ENCODE assay signal across 8 cellular contexts in genomic region chr1:93908394-93909145, GRCh38. TPM values are rescaled to one million over a fixed set of nuclear protein-coding genes. Genes with fewer than 3 reads are reported as not detected.
DNase-seq lines count a peak whose midpoint lies in the region; TF ChIP-seq lines count a peak whose summit lies in the region.

No MANE protein-coding gene starts in this region.

- 0 out of 2 replicates have a peak, but pooled peaks cover 5% of the 10 kb centered on the region for H4K20me1 ChIP-seq in GM23248 (ENCODE audit: insufficient read depth)

- no peak for TF ChIP-seq CTCF in GM12864 (IDR thresholded peaks at IDR 0.05; ENCODE audit: low read depth, low read length, missing control alignments)

- peak overlapping the region; percentile 87 for H3K4me3 Mint-ChIP-seq in activated CD4-positive, alpha-beta T cell treated with anti-CD3 and anti-CD28 coated beads, Interleukin-2, amount 10 ng/mL, durations not matched to agents 24 days and 14 days

- in situ Hi-C loops in GM23248 (cut with MboI) = no loop called here

- intact Hi-C loops in activated CD4-positive, alpha-beta T cell treated with anti-CD3 and anti-CD28 coated beads, Interleukin-2, amount 10 ng/mL, durations not matched to agents 24 days and 14 days (cut with micrococcal nuclease) = loop anchor here (1.0 to 10.0 kb wide), 4 partner anchors 29 to 1076 kb away; partner anchors contain the start of genes ABCD3, DNTTIP2 and RPL5

- peaks cover 53% of the 10 kb centered on the region for H3K79me2 ChIP-seq in GM23248 (ENCODE audit: insufficient read depth)

- no peaks in the 10 kb centered on the region for H3K9me3 ChIP-seq in GM23248 (ENCODE audit: low read depth)
- H3K9me3 ChIP-seq in KOPT-K1 (ENCODE audit: insufficient read depth, low read length, poor library complexity, severe bottlenecking) = peaks cover 6% of the 10 kb centered on the region
- H3K9me3 ChIP-seq in mononuclear cell (ENCODE audit: low read depth, low read length) = no peaks in the 10 kb centered on the region

- peak overlapping the region; percentile 93 for H3K27ac Mint-ChIP-seq in activated CD4-positive, alpha-beta T cell treated with anti-CD3 and anti-CD28 coated beads, Interleukin-2, amount 10 ng/mL, durations not matched to agents 24 days and 14 days

- H3K36me3 ChIP-seq in GM23248 (ENCODE audit: low read depth) = no peaks in the 10 kb centered on the region
- H3K36me3 ChIP-seq in KOPT-K1 (ENCODE audit: insufficient read depth, low read length) = no peaks in the 10 kb centered on the region

- peak overlapping the region; percentile 44 for H2AFZ ChIP-seq in GM23248

- no peak for DNase-seq in GM12864 (ENCODE audit: low read depth)
- peak; percentile 60 for DNase-seq in GM23248
- peak; percentile 86 for DNase-seq in activated CD4-positive, alpha-beta T cell treated with anti-CD3 and anti-CD28 coated beads, Interleukin-2, amount 10 ng/mL, durations not matched to agents 24 days and 14 days
- DNase-seq in effector CD8-positive, alpha-beta T cell (lab: John Stamatoyannopoulos, UW) = peak; percentile 26
- DNase-seq in stimulated activated CD8-positive, alpha-beta memory T cell treated with anti-CD3 and anti-CD28 coated beads, Interleukin-4, amount 100 ng/mL, for 1 hour (ENCODE audit: low read depth in 2 of 2, low spot score in 1 of 2) = peak; percentile 19 to 26
- no peak for DNase-seq in cortex of kidney (lab: John Stamatoyannopoulos, UW)

- H3F3A ChIP-seq in GM23248 (ENCODE audit: insufficient read depth) = peaks cover 32% of the 10 kb centered on the region

- peak overlapping the region; percentile 88 for H3K4me2 ChIP-seq in GM23248 (ENCODE audit: unreplicated experiment)

- no peaks in the 10 kb centered on the region for H3K9me2 ChIP-seq in GM23248 (ENCODE audit: insufficient read depth)

- H3K27ac ChIP-seq in GM23248 = peak overlapping the region; percentile 53
- H3K27ac ChIP-seq in KOPT-K1 (ENCODE audit: low read depth, low read length, poor library complexity, severe bottlenecking) = peak overlapping the region; percentile 73

- H3K9me3 Mint-ChIP-seq in activated CD4-positive, alpha-beta T cell treated with anti-CD3 and anti-CD28 coated beads, Interleukin-2, amount 10 ng/mL, durations not matched to agents 24 days and 14 days = peaks cover 7% of the 10 kb centered on the region

- peaks cover 16% of the 10 kb centered on the region for H3K27me3 Mint-ChIP-seq in activated CD4-positive, alpha-beta T cell treated with anti-CD3 and anti-CD28 coated beads, Interleukin-2, amount 10 ng/mL, durations not matched to agents 24 days and 14 days

- WGBS in GM23248 (ENCODE audit: low coverage in 1 of 2, low lambda C conversion rate in 2 of 2, missing lambda C conversion rate in 2 of 2), 2 experiments = 1 to 2% methylated on average over 27 to 48 of the region's 49 CpGs

- peak overlapping the region; percentile 84 for H3K9ac ChIP-seq in GM23248

- H3K4me3 ChIP-seq in GM12864 (ENCODE audit: low read depth, low read length) (peak overlapping the region; percentile 92), GM23248 (peak overlapping the region; percentile 86), mononuclear cell (ENCODE audit: low read length) (peak overlapping the region; percentile 80)

- H3K27me3 ChIP-seq in GM23248 (replicated peaks; ENCODE audit: insufficient read depth) = no peaks in the 10 kb centered on the region
- no peaks in the 10 kb centered on the region for H3K27me3 ChIP-seq in mononuclear cell (ENCODE audit: insufficient read depth, low read length)

- H3K4me1 Mint-ChIP-seq in activated CD4-positive, alpha-beta T cell treated with anti-CD3 and anti-CD28 coated beads, Interleukin-2, amount 10 ng/mL, durations not matched to agents 24 days and 14 days = peaks cover 34% of the 10 kb centered on the region

- peaks cover 35% of the 10 kb centered on the region for H3K4me1 ChIP-seq in GM23248 (ENCODE audit: insufficient read depth)
- H3K4me1 ChIP-seq in mononuclear cell (ENCODE audit: insufficient read depth, low read length) = peaks cover 33% of the 10 kb centered on the region

- peaks cover 6% of the 10 kb centered on the region for H3K36me3 Mint-ChIP-seq in activated CD4-positive, alpha-beta T cell treated with anti-CD3 and anti-CD28 coated beads, Interleukin-2, amount 10 ng/mL, durations not matched to agents 24 days and 14 days (ENCODE audit: low read depth)

RNA-seq across cellular contexts. Expression of gene GCLM, which starts 0.7 kb away (rescaled TPM):
- 30.6 and 32.7 TPM in 2 replicates for total RNA-seq in GM23248 (2014; rRNA removed; shearing (Covaris generic))
- polyA plus RNA-seq in GM23248 (2016; fragmentation: Nextera tagmentation; extraction: Ambion mirVana) = 66.5 and 69.0 TPM in 2 replicates
- 20.9 and 22.4 TPM in 2 replicates for total RNA-seq in activated CD4-positive, alpha-beta T cell treated with anti-CD3 and anti-CD28 coated beads, Interleukin-2, amount 10 ng/mL, durations not matched to agents 24 days and 14 days
- 4.8 TPM for total RNA-seq in mononuclear cell

RNA-seq across cellular contexts. Expression of gene DNTTIP2, which starts 29.6 kb away (rescaled TPM):
- total RNA-seq in GM23248 (2014; rRNA removed; shearing (Covaris generic)) = 31.1 and 35.8 TPM in 2 replicates
- polyA plus RNA-seq in GM23248 (2016; fragmentation: Nextera tagmentation; extraction: Ambion mirVana) = 52.8 and 62.1 TPM in 2 replicates
- 85.4 and 89.9 TPM in 2 replicates for total RNA-seq in activated CD4-positive, alpha-beta T cell treated with anti-CD3 and anti-CD28 coated beads, Interleukin-2, amount 10 ng/mL, durations not matched to agents 24 days and 14 days
- 83.4 TPM for total RNA-seq in mononuclear cell

Comparison
In these comparisons a context has a peak if more than half of its experiments do, and no peak if none do; other contexts are left out.
1. DNase-seq: peak in GM23248 (single experiment), activated CD4-positive, alpha-beta T cell treated with anti-CD3 and anti-CD28 coated beads, Interleukin-2, amount 10 ng/mL, durations not matched to agents 24 days and 14 days (single experiment), effector CD8-positive, alpha-beta T cell (single experiment) and stimulated activated CD8-positive, alpha-beta memory T cell treated with anti-CD3 and anti-CD28 coated beads, Interleukin-4, amount 100 ng/mL, for 1 hour (2 of 2); none in GM12864 (single experiment) and cortex of kidney (single experiment).
2. Peak in every context shown above with its lines, with median percentiles within 50 percentile points of each other: H3K4me3 ChIP-seq.